In genomic region chr6:30227763-30228487, GRCh38 we compare ENCODE assay signal across 1 cellular context.
A peak's percentile ranks its signal among the peaks of the same experiment; 100 is the strongest.
TF ChIP-seq lines count a peak whose summit lies in the region.

No MANE protein-coding gene starts in this region.

TF ChIP-seq in GM12878, 131 proteins besides CTCF, POLR2A, EP300 and RAD21 (continued from another document):
- TF ChIP-seq, protein P1, sequence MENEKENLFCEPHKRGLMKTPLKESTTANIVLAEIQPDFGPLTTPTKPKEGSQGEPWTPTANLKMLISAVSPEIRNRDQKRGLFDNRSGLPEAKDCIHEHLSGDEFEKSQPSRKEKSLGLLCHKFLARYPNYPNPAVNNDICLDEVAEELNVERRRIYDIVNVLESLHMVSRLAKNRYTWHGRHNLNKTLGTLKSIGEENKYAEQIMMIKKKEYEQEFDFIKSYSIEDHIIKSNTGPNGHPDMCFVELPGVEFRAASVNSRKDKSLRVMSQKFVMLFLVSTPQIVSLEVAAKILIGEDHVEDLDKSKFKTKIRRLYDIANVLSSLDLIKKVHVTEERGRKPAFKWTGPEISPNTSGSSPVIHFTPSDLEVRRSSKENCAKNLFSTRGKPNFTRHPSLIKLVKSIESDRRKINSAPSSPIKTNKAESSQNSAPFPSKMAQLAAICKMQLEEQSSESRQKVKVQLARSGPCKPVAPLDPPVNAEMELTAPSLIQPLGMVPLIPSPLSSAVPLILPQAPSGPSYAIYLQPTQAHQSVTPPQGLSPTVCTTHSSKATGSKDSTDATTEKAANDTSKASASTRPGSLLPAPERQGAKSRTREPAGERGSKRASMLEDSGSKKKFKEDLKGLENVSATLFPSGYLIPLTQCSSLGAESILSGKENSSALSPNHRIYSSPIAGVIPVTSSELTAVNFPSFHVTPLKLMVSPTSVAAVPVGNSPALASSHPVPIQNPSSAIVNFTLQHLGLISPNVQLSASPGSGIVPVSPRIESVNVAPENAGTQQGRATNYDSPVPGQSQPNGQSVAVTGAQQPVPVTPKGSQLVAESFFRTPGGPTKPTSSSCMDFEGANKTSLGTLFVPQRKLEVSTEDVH (IDR thresholded peaks at IDR 0.05; ENCODE audit: low read depth, partially characterized antibody) = no peak
- no peak for TF ChIP-seq NR2C1 (IDR thresholded peaks at IDR 0.05)
- TF ChIP-seq NRF1 (conservative IDR thresholded peaks at IDR 0.05; ENCODE audit: low read depth, low read length) = no peak
- 0 out of 2 replicates have a peak, but pooled peaks have one; percentile 17 for TF ChIP-seq ATF7 (IDR thresholded peaks at IDR 0.05; ENCODE audit: low read depth)
- no peak for TF ChIP-seq SUPT20H (IDR thresholded peaks at IDR 0.05; ENCODE audit: borderline replicate concordance, control insufficient read depth, low read depth, low read length)
- no peak for TF ChIP-seq SMARCA5 (IDR thresholded peaks at IDR 0.05)
- no peak for TF ChIP-seq STAT3 (IDR thresholded peaks at IDR 0.05; ENCODE audit: low read depth, low read length)
- no peak for TF ChIP-seq EED (IDR thresholded peaks at IDR 0.05; ENCODE audit: low read depth)
- no peak for TF ChIP-seq ETV6 (conservative IDR thresholded peaks at IDR 0.05 in 1 of 2, IDR thresholded peaks at IDR 0.05 in 1 of 2; ENCODE audit: borderline replicate concordance in 1 of 2, low read depth in 1 of 2)
- peak; percentile 51; the same call in 1 of the 2 replicates for TF ChIP-seq RUNX3 (IDR thresholded peaks at IDR 0.05; ENCODE audit: low read length)
- TF ChIP-seq BACH1 (IDR thresholded peaks at IDR 0.05; ENCODE audit: borderline replicate concordance) = no peak
- no peak for TF ChIP-seq YBX1 (IDR thresholded peaks at IDR 0.05)
- TF ChIP-seq NR2F1 (conservative IDR thresholded peaks at IDR 0.05) = peak; percentile 42; the same call in 1 of the 2 replicates
- no peak for TF ChIP-seq ZNF274 (IDR thresholded peaks at IDR 0.05; ENCODE audit: insufficient read depth, insufficient read length)
- no peak for TF ChIP-seq CBX3 (IDR thresholded peaks at IDR 0.05; ENCODE audit: borderline replicate concordance, low read depth)
- TF ChIP-seq RBBP5 (conservative IDR thresholded peaks at IDR 0.05) = no peak
- TF ChIP-seq, protein P2, sequence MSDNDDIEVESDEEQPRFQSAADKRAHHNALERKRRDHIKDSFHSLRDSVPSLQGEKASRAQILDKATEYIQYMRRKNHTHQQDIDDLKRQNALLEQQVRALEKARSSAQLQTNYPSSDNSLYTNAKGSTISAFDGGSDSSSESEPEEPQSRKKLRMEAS (IDR thresholded peaks at IDR 0.05; ENCODE audit: low read depth, low read length) = no peak
- TF ChIP-seq POLR2AphosphoS5 (IDR thresholded peaks at IDR 0.05; ENCODE audit: low read length) = 0 out of 2 replicates have a peak, but pooled peaks have one; percentile 49
- peak; percentile 29; the same call in 1 of the 2 replicates for TF ChIP-seq ZBED1 (IDR thresholded peaks at IDR 0.05; ENCODE audit: borderline replicate concordance)
- no peak for TF ChIP-seq GABPA (IDR thresholded peaks at IDR 0.05; ENCODE audit: low read depth)
- TF ChIP-seq MTA2 (IDR thresholded peaks at IDR 0.05; ENCODE audit: low read depth) = peak; percentile 36; the same call in 1 of the 2 replicates
- TF ChIP-seq SREBF2 (IDR thresholded peaks at IDR 0.05; ENCODE audit: low read length) = no peak
- TF ChIP-seq BHLHE40 (IDR thresholded peaks at IDR 0.05; ENCODE audit: borderline replicate concordance in 1 of 2, low read depth in 2 of 2, low read length in 1 of 2) = peak in 1 of 2 experiments; percentile 43; a peak in 1 of 4 replicates
- 0 out of 2 replicates have a peak, but pooled peaks have one; percentile 16 for TF ChIP-seq BCL11A (IDR thresholded peaks at IDR 0.05; ENCODE audit: low read depth, low read length)
- no peak for TF ChIP-seq IRF3 (IDR thresholded peaks at IDR 0.05)
- TF ChIP-seq, protein P3, sequence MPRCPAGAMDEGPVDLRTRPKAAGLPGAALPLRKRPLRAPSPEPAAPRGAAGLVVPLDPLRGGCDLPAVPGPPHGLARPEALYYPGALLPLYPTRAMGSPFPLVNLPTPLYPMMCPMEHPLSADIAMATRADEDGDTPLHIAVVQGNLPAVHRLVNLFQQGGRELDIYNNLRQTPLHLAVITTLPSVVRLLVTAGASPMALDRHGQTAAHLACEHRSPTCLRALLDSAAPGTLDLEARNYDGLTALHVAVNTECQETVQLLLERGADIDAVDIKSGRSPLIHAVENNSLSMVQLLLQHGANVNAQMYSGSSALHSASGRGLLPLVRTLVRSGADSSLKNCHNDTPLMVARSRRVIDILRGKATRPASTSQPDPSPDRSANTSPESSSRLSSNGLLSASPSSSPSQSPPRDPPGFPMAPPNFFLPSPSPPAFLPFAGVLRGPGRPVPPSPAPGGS (IDR thresholded peaks at IDR 0.05; ENCODE audit: borderline replicate concordance, insufficient read depth, low read depth, low read length, poor library complexity, severe bottlenecking) = no peak
- TF ChIP-seq, protein P4, sequence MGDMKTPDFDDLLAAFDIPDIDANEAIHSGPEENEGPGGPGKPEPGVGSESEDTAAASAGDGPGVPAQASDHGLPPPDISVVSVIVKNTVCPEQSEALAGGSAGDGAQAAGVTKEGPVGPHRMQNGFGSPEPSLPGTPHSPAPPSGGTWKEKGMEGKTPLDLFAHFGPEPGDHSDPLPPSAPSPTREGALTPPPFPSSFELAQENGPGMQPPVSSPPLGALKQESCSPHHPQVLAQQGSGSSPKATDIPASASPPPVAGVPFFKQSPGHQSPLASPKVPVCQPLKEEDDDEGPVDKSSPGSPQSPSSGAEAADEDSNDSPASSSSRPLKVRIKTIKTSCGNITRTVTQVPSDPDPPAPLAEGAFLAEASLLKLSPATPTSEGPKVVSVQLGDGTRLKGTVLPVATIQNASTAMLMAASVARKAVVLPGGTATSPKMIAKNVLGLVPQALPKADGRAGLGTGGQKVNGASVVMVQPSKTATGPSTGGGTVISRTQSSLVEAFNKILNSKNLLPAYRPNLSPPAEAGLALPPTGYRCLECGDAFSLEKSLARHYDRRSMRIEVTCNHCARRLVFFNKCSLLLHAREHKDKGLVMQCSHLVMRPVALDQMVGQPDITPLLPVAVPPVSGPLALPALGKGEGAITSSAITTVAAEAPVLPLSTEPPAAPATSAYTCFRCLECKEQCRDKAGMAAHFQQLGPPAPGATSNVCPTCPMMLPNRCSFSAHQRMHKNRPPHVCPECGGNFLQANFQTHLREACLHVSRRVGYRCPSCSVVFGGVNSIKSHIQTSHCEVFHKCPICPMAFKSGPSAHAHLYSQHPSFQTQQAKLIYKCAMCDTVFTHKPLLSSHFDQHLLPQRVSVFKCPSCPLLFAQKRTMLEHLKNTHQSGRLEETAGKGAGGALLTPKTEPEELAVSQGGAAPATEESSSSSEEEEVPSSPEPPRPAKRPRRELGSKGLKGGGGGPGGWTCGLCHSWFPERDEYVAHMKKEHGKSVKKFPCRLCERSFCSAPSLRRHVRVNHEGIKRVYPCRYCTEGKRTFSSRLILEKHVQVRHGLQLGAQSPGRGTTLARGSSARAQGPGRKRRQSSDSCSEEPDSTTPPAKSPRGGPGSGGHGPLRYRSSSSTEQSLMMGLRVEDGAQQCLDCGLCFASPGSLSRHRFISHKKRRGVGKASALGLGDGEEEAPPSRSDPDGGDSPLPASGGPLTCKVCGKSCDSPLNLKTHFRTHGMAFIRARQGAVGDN (IDR thresholded peaks at IDR 0.05) = 0 out of 2 replicates have a peak, but pooled peaks have one; percentile 15
- TF ChIP-seq, protein P5, sequence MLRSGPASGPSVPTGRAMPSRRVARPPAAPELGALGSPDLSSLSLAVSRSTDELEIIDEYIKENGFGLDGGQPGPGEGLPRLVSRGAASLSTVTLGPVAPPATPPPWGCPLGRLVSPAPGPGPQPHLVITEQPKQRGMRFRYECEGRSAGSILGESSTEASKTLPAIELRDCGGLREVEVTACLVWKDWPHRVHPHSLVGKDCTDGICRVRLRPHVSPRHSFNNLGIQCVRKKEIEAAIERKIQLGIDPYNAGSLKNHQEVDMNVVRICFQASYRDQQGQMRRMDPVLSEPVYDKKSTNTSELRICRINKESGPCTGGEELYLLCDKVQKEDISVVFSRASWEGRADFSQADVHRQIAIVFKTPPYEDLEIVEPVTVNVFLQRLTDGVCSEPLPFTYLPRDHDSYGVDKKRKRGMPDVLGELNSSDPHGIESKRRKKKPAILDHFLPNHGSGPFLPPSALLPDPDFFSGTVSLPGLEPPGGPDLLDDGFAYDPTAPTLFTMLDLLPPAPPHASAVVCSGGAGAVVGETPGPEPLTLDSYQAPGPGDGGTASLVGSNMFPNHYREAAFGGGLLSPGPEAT (IDR thresholded peaks at IDR 0.05; ENCODE audit: low read depth) = peak; percentile 48; the same call in 1 of the 2 replicates
